In the genomic region with DNA sequence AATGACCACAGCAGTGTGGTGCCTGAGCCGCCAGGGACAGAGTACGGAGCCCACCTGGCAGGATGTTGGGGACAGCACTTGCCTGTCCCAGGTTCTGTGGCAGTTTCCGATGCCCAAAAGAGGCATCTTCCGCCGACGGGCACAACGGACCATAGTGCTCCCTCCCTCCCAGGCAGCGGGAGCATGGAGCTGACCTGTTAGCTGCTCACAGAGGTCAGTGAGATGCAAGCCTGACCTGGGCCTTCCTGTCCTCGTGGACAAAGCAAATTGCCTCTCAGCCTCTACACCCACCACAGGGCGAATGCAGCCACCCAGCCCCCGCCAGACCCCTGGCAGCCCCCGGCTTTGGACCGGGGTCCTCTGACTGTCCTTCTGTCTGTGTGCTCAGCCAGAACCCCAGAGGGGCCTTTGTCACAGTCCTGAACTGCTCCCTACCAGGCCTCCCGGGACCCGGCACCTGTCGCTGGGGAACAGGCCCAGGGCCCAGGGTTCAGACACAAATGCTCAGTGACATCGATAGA, we compare ENCODE assay signal across 20 cellular contexts. TPM values are rescaled to one million over a fixed set of nuclear protein-coding genes. Genes with fewer than 3 reads are reported as not detected.
A peak's percentile ranks its signal among the peaks of the same experiment; 100 is the strongest.
DNase-seq lines count a peak whose midpoint lies in the region; ATAC-seq and TF ChIP-seq lines count a peak whose summit lies in the region.
"Had no signal": no experiment of that assay in that cellular context is flagged by ENCODE, and none has a peak within 500 bp of the region (broad histone marks: within the 10 kb centered on the region; RNA-seq: fewer than 3 reads in every experiment).

No MANE protein-coding gene starts in this region.

- WGBS in neuronal stem cell (ENCODE audit: extremely low coverage in 2 of 2, insufficient read length in 2 of 2, insufficient replicate concordance in 1 of 2), 2 donors = no CpG with 5 or more reads among the region's 17 CpGs

- no peak overlapping the region for H3K4ac ChIP-seq in neuronal stem cell (ENCODE audit: low read length)

- no peak overlapping the region for H3K27ac Mint-ChIP-seq in natural killer cell treated with Interleukin-12 subunit alpha and Interleukin-12 subunit beta and Interleukin-15 and Interleukin-18, amount 100 ng/mL, for 72 hours
- H3K27ac Mint-ChIP-seq in natural killer cell (no peak overlapping the region), glutamatergic neuron (ENCODE audit: unreplicated experiment) (no peak overlapping the region)
- H3K27ac Mint-ChIP-seq: CD4-positive, alpha-beta memory T cell had no signal

- no peak overlapping the region for H3K4me2 ChIP-seq in neuronal stem cell (ENCODE audit: insufficient read depth, low read length, poor library complexity, severe bottlenecking)
- H3K4me2 ChIP-seq: BLaER1 had no signal

- peak overlapping the region; percentile 83 for H2AK5ac ChIP-seq in neuronal stem cell (ENCODE audit: low read depth, low read length)

- H3K4me3 Mint-ChIP-seq in natural killer cell treated with Interleukin-12 subunit alpha and Interleukin-12 subunit beta and Interleukin-15 and Interleukin-18, amount 100 ng/mL, for 72 hours = no peak overlapping the region
- H3K4me3 Mint-ChIP-seq in natural killer cell = no peak overlapping the region
- no peak overlapping the region for H3K4me3 Mint-ChIP-seq in glutamatergic neuron (ENCODE audit: unreplicated experiment)
- H3K4me3 Mint-ChIP-seq: CD4-positive, alpha-beta memory T cell had no signal

- no peak overlapping the region for H4K8ac ChIP-seq in neuronal stem cell (ENCODE audit: low read depth, low read length)

- H3K23ac ChIP-seq in neuronal stem cell (ENCODE audit: low read depth, low read length, poor library complexity) = no peak overlapping the region

- peak in 1 of 2 donors; percentile 11 for ATAC-seq in natural killer cell treated with Interleukin-12 subunit alpha and Interleukin-12 subunit beta and Interleukin-15 and Interleukin-18, amount 100 ng/mL, for 72 hours
- ATAC-seq in natural killer cell = no peak
- no peak for ATAC-seq in HG02763 (IDR thresholded peaks at IDR 0.05; ENCODE audit: unreplicated experiment)

- H3K9ac ChIP-seq in neuronal stem cell (ENCODE audit: low read depth, low read length, poor library complexity) = no peak overlapping the region
- H3K9ac ChIP-seq: BLaER1 had no signal

- no peak overlapping the region for H3K4me3 ChIP-seq in neuronal stem cell (ENCODE audit: low read length in 2 of 2)
- H3K4me3 ChIP-seq: BLaER1, Peyer's patch had no signal

- no peak overlapping the region for H2BK5ac ChIP-seq in neuronal stem cell (ENCODE audit: low read length)

- peaks cover 6 to 11% of the 10 kb centered on the region in 2 donors for H3K4me1 ChIP-seq in neuronal stem cell (ENCODE audit: control insufficient read depth in 2 of 2, insufficient read depth in 1 of 2, low read depth in 1 of 2, low read length in 2 of 2)
- H3K4me1 ChIP-seq: Peyer's patch had no signal

- DNase-seq in natural killer cell treated with Interleukin-12 subunit alpha and Interleukin-12 subunit beta and Interleukin-15 and Interleukin-18, amount 100 ng/mL, for 72 hours (ENCODE audit: low spot score) = peak; percentile 53
- DNase-seq in natural killer cell (no peak), glutamatergic neuron (peak; percentile 12), neuronal stem cell (ENCODE audit: low spot score) (no peak), NCI-H1930 (lab: John Stamatoyannopoulos, UW) (no peak), AG20443 (ENCODE audit: low spot score) (no peak)
- DNase-seq: CD4-positive, alpha-beta memory T cell; HCEC 1CT; Kasumi-1; NCI-H1694; NCI-H446; NCI-H526 had no signal

- no peak overlapping the region for H2BK12ac ChIP-seq in neuronal stem cell (ENCODE audit: low read length)

- H3K14ac ChIP-seq in neuronal stem cell (ENCODE audit: low read length) = no peak overlapping the region

- TF ChIP-seq CTCF in natural killer cell (IDR thresholded peaks at IDR 0.05) (no peak), glutamatergic neuron (IDR thresholded peaks at IDR 0.05; ENCODE audit: partially characterized antibody, unreplicated experiment) (no peak)

- peak overlapping the region; percentile 40 for H2AFZ ChIP-seq in neuronal stem cell (ENCODE audit: low read length)

- H4K91ac ChIP-seq in neuronal stem cell (ENCODE audit: low read depth, low read length, poor library complexity) = no peak overlapping the region

- H3K9me3 Mint-ChIP-seq in natural killer cell treated with Interleukin-12 subunit alpha and Interleukin-12 subunit beta and Interleukin-15 and Interleukin-18, amount 100 ng/mL, for 72 hours = no peaks in the 10 kb centered on the region
- H3K9me3 Mint-ChIP-seq in natural killer cell (no peaks in the 10 kb centered on the region), glutamatergic neuron (ENCODE audit: unreplicated experiment) (peaks cover 5% of the 10 kb centered on the region)

- H3K27ac ChIP-seq in neuronal stem cell (replicated peaks; ENCODE audit: low read length) = no peak overlapping the region
- H3K27ac ChIP-seq: BLaER1, Peyer's patch had no signal

- intact Hi-C loops in natural killer cell (cut with micrococcal nuclease) = no loop called here

- peak overlapping the region; percentile 16 for H3K18ac ChIP-seq in neuronal stem cell (ENCODE audit: low read length)

- no peaks in the 10 kb centered on the region for H3K4me1 Mint-ChIP-seq in natural killer cell treated with Interleukin-12 subunit alpha and Interleukin-12 subunit beta and Interleukin-15 and Interleukin-18, amount 100 ng/mL, for 72 hours (ENCODE audit: low read depth in 2 of 2)
- no peaks in the 10 kb centered on the region for H3K4me1 Mint-ChIP-seq in natural killer cell
- H3K4me1 Mint-ChIP-seq in glutamatergic neuron (ENCODE audit: low read depth, unreplicated experiment) = no peaks in the 10 kb centered on the region
- H3K4me1 Mint-ChIP-seq: CD4-positive, alpha-beta memory T cell had no signal

- H3K36me3 ChIP-seq in neuronal stem cell (replicated peaks in 1 of 2; ENCODE audit: control insufficient read depth in 2 of 2, insufficient read depth in 2 of 2, low read length in 2 of 2) = no peaks in the 10 kb centered on the region
- H3K36me3 ChIP-seq: BLaER1, Peyer's patch had no signal

- no peaks in the 10 kb centered on the region for H3K36me3 Mint-ChIP-seq in natural killer cell treated with Interleukin-12 subunit alpha and Interleukin-12 subunit beta and Interleukin-15 and Interleukin-18, amount 100 ng/mL, for 72 hours
- H3K36me3 Mint-ChIP-seq in natural killer cell (no peaks in the 10 kb centered on the region), glutamatergic neuron (ENCODE audit: unreplicated experiment) (peaks cover 3% of the 10 kb centered on the region)
- H3K36me3 Mint-ChIP-seq: CD4-positive, alpha-beta memory T cell had no signal

- H2BK15ac ChIP-seq in neuronal stem cell (ENCODE audit: low read length) = peak overlapping the region; percentile 1

- H3K27me3 ChIP-seq in neuronal stem cell (ENCODE audit: control insufficient read depth in 3 of 3, insufficient read depth in 3 of 3, low read depth in 1 of 3, low read length in 3 of 3) = no peaks in the 10 kb centered on the region
- H3K27me3 ChIP-seq: Peyer's patch had no signal

- H3K27me3 Mint-ChIP-seq in natural killer cell treated with Interleukin-12 subunit alpha and Interleukin-12 subunit beta and Interleukin-15 and Interleukin-18, amount 100 ng/mL, for 72 hours = peaks cover 0 to 4% of the 10 kb centered on the region in 2 donors
- H3K27me3 Mint-ChIP-seq in natural killer cell (ENCODE audit: low read depth in 2 of 2) (no peaks in the 10 kb centered on the region), glutamatergic neuron (ENCODE audit: unreplicated experiment) (peaks cover 8% of the 10 kb centered on the region)

- no peak overlapping the region for H2BK120ac ChIP-seq in neuronal stem cell (ENCODE audit: low read depth, low read length)

- no peaks in the 10 kb centered on the region for H3K79me1 ChIP-seq in neuronal stem cell (ENCODE audit: low read depth, low read length)

- H3K9me3 ChIP-seq in neuronal stem cell (replicated peaks in 1 of 2; ENCODE audit: control insufficient read depth in 2 of 2, insufficient read depth in 1 of 2, low read depth in 1 of 2, low read length in 2 of 2) = peaks cover 7 to 8% of the 10 kb centered on the region in 2 donors
- H3K9me3 ChIP-seq: BLaER1, Peyer's patch had no signal

RNA-seq across cellular contexts. Expression of gene FRMD1, which starts 16.2 kb away (rescaled TPM):
- total RNA-seq in natural killer cell treated with Interleukin-12 subunit alpha and Interleukin-12 subunit beta and Interleukin-15 and Interleukin-18, amount 100 ng/mL, for 72 hours = not detected
- total RNA-seq in natural killer cell = not detected
- total RNA-seq in glutamatergic neuron (ENCODE audit: unreplicated experiment) = not detected
- polyA plus RNA-seq in neuronal stem cell (2013, experiment 1 of 2) = 0.20 TPM
- polyA plus RNA-seq in neuronal stem cell (2013, experiment 2 of 2) = 0.18 TPM
- total RNA-seq: A673; CD4-positive, alpha-beta memory T cell; G401; MCF 10A; OCI-LY7; SK-MEL-5 had no signal
- polyA plus RNA-seq: CD4-positive, alpha-beta memory T cell had no signal

Comparison
In these comparisons a context has a peak if more than half of its experiments do, and no peak if none do; other contexts are left out.
1. DNase-seq: peak in natural killer cell treated with Interleukin-12 subunit alpha and Interleukin-12 subunit beta and Interleukin-15 and Interleukin-18, amount 100 ng/mL, for 72 hours (single experiment) and glutamatergic neuron (single experiment); none in natural killer cell (single experiment), neuronal stem cell (single experiment), NCI-H1930 (0 of 2) and AG20443 (single experiment).